In the genomic region with DNA sequence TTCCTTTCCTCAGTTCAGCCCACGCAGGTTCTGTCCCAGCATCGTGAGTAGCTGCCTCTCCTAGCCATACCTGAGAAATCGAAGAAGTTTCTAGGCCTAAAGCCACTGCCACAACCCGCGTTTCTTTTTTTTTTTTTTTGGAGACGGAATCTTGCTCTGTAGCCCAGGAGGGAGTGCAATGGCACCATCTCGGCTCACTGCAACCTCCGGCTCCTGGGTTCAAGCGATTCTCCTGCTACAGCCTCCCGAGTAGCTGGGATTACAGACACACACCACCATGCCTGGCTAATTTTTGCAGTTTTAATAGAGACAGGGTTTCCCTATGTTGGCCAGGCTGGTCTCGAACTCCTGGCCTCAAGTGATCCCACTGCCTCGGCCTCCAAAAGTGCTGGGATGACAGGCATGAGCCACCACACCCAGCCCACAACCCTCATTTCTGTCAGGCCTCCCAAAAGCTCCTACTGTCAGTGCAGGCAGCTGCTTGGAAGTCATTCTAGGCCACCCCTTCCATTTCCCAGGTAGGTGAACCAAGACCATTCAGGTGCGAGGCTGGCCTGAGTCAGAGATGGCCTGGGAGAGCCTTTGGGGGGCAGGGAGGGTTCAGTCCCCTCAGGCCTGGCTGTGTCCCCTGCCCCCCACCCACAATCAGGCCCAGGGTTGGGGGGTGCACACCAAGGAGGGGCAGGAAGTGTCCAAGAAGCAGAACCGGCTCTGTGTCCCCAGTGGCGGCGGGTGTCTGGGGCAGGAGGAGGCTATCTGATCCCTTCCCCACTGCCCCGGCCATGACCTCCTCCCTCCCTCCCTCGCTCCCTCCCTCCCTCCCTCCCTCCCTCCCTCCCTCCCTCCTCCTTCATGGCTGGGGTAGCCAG, we compare ENCODE assay signal across 1 cellular context.
TF ChIP-seq lines count a peak whose summit lies in the region.

No MANE protein-coding gene starts in this region.

TF ChIP-seq in K562, 482 proteins besides CTCF, POLR2A, EP300 and RAD21 (continued from another document and continues in another):
- TF ChIP-seq, protein P1, sequence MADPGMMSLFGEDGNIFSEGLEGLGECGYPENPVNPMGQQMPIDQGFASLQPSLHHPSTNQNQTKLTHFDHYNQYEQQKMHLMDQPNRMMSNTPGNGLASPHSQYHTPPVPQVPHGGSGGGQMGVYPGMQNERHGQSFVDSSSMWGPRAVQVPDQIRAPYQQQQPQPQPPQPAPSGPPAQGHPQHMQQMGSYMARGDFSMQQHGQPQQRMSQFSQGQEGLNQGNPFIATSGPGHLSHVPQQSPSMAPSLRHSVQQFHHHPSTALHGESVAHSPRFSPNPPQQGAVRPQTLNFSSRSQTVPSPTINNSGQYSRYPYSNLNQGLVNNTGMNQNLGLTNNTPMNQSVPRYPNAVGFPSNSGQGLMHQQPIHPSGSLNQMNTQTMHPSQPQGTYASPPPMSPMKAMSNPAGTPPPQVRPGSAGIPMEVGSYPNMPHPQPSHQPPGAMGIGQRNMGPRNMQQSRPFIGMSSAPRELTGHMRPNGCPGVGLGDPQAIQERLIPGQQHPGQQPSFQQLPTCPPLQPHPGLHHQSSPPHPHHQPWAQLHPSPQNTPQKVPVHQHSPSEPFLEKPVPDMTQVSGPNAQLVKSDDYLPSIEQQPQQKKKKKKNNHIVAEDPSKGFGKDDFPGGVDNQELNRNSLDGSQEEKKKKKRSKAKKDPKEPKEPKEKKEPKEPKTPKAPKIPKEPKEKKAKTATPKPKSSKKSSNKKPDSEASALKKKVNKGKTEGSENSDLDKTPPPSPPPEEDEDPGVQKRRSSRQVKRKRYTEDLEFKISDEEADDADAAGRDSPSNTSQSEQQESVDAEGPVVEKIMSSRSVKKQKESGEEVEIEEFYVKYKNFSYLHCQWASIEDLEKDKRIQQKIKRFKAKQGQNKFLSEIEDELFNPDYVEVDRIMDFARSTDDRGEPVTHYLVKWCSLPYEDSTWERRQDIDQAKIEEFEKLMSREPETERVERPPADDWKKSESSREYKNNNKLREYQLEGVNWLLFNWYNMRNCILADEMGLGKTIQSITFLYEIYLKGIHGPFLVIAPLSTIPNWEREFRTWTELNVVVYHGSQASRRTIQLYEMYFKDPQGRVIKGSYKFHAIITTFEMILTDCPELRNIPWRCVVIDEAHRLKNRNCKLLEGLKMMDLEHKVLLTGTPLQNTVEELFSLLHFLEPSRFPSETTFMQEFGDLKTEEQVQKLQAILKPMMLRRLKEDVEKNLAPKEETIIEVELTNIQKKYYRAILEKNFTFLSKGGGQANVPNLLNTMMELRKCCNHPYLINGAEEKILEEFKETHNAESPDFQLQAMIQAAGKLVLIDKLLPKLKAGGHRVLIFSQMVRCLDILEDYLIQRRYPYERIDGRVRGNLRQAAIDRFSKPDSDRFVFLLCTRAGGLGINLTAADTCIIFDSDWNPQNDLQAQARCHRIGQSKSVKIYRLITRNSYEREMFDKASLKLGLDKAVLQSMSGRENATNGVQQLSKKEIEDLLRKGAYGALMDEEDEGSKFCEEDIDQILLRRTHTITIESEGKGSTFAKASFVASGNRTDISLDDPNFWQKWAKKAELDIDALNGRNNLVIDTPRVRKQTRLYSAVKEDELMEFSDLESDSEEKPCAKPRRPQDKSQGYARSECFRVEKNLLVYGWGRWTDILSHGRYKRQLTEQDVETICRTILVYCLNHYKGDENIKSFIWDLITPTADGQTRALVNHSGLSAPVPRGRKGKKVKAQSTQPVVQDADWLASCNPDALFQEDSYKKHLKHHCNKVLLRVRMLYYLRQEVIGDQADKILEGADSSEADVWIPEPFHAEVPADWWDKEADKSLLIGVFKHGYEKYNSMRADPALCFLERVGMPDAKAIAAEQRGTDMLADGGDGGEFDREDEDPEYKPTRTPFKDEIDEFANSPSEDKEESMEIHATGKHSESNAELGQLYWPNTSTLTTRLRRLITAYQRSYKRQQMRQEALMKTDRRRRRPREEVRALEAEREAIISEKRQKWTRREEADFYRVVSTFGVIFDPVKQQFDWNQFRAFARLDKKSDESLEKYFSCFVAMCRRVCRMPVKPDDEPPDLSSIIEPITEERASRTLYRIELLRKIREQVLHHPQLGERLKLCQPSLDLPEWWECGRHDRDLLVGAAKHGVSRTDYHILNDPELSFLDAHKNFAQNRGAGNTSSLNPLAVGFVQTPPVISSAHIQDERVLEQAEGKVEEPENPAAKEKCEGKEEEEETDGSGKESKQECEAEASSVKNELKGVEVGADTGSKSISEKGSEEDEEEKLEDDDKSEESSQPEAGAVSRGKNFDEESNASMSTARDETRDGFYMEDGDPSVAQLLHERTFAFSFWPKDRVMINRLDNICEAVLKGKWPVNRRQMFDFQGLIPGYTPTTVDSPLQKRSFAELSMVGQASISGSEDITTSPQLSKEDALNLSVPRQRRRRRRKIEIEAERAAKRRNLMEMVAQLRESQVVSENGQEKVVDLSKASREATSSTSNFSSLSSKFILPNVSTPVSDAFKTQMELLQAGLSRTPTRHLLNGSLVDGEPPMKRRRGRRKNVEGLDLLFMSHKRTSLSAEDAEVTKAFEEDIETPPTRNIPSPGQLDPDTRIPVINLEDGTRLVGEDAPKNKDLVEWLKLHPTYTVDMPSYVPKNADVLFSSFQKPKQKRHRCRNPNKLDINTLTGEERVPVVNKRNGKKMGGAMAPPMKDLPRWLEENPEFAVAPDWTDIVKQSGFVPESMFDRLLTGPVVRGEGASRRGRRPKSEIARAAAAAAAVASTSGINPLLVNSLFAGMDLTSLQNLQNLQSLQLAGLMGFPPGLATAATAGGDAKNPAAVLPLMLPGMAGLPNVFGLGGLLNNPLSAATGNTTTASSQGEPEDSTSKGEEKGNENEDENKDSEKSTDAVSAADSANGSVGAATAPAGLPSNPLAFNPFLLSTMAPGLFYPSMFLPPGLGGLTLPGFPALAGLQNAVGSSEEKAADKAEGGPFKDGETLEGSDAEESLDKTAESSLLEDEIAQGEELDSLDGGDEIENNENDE (IDR thresholded peaks at IDR 0.05; ENCODE audit: low read depth, low read length), result no peak
- TF ChIP-seq, protein P2, sequence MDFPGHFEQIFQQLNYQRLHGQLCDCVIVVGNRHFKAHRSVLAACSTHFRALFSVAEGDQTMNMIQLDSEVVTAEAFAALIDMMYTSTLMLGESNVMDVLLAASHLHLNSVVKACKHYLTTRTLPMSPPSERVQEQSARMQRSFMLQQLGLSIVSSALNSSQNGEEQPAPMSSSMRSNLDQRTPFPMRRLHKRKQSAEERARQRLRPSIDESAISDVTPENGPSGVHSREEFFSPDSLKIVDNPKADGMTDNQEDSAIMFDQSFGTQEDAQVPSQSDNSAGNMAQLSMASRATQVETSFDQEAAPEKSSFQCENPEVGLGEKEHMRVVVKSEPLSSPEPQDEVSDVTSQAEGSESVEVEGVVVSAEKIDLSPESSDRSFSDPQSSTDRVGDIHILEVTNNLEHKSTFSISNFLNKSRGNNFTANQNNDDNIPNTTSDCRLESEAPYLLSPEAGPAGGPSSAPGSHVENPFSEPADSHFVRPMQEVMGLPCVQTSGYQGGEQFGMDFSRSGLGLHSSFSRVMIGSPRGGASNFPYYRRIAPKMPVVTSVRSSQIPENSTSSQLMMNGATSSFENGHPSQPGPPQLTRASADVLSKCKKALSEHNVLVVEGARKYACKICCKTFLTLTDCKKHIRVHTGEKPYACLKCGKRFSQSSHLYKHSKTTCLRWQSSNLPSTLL (IDR thresholded peaks at IDR 0.05), result no peak
- TF ChIP-seq RAD51 (IDR thresholded peaks at IDR 0.05; ENCODE audit: borderline replicate concordance, low read depth), result no peak
- TF ChIP-seq, protein P3, sequence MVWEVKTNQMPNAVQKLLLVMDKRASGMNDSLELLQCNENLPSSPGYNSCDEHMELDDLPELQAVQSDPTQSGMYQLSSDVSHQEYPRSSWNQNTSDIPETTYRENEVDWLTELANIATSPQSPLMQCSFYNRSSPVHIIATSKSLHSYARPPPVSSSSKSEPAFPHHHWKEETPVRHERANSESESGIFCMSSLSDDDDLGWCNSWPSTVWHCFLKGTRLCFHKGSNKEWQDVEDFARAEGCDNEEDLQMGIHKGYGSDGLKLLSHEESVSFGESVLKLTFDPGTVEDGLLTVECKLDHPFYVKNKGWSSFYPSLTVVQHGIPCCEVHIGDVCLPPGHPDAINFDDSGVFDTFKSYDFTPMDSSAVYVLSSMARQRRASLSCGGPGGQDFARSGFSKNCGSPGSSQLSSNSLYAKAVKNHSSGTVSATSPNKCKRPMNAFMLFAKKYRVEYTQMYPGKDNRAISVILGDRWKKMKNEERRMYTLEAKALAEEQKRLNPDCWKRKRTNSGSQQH (CRISPR knock-in tag; IDR thresholded peaks at IDR 0.05), result no peak
- TF ChIP-seq, protein P4, sequence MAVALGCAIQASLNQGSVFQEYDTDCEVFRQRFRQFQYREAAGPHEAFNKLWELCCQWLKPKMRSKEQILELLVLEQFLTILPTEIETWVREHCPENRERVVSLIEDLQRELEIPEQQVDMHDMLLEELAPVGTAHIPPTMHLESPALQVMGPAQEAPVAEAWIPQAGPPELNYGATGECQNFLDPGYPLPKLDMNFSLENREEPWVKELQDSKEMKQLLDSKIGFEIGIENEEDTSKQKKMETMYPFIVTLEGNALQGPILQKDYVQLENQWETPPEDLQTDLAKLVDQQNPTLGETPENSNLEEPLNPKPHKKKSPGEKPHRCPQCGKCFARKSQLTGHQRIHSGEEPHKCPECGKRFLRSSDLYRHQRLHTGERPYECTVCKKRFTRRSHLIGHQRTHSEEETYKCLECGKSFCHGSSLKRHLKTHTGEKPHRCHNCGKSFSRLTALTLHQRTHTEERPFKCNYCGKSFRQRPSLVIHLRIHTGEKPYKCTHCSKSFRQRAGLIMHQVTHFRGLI (CRISPR knock-in tag; IDR thresholded peaks at IDR 0.05), result no peak
- TF ChIP-seq, protein P5, sequence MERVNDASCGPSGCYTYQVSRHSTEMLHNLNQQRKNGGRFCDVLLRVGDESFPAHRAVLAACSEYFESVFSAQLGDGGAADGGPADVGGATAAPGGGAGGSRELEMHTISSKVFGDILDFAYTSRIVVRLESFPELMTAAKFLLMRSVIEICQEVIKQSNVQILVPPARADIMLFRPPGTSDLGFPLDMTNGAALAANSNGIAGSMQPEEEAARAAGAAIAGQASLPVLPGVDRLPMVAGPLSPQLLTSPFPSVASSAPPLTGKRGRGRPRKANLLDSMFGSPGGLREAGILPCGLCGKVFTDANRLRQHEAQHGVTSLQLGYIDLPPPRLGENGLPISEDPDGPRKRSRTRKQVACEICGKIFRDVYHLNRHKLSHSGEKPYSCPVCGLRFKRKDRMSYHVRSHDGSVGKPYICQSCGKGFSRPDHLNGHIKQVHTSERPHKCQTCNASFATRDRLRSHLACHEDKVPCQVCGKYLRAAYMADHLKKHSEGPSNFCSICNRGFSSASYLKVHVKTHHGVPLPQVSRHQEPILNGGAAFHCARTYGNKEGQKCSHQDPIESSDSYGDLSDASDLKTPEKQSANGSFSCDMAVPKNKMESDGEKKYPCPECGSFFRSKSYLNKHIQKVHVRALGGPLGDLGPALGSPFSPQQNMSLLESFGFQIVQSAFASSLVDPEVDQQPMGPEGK (CRISPR knock-in tag; IDR thresholded peaks at IDR 0.05; ENCODE audit: borderline replicate concordance), result no peak
- TF ChIP-seq SRSF3 (IDR thresholded peaks at IDR 0.05; ENCODE audit: insufficient read depth, low read length), result no peak
- no peak for TF ChIP-seq CREB1 (IDR thresholded peaks at IDR 0.05)
- no peak for TF ChIP-seq CREB1 (CRISPR knock-in tag; IDR thresholded peaks at IDR 0.05)
- no peak for TF ChIP-seq BRF1 (IDR thresholded peaks at IDR 0.05; ENCODE audit: borderline replicate concordance, extremely low read depth, insufficient read length)
- peak; percentile 25; the same call in 1 of the 2 replicates for TF ChIP-seq GABPA (tag; conservative IDR thresholded peaks at IDR 0.05; ENCODE audit: low read depth)
- no peak for TF ChIP-seq FOXM1 (IDR thresholded peaks at IDR 0.05; ENCODE audit: low read depth)
- TF ChIP-seq FOXM1 (CRISPR knock-in tag; IDR thresholded peaks at IDR 0.05; ENCODE audit: low read depth), result no peak
- TF ChIP-seq BACH1 (tag; IDR thresholded peaks at IDR 0.05), result no peak
- no peak for TF ChIP-seq NFIC (IDR thresholded peaks at IDR 0.05)
- no peak for TF ChIP-seq TBP (optimal IDR thresholded peaks at IDR 0.05; ENCODE audit: low read depth, low read length)
- no peak for TF ChIP-seq CBX2 (IDR thresholded peaks at IDR 0.05; ENCODE audit: insufficient read depth, low read length, poor library complexity, severe bottlenecking)
- TF ChIP-seq, protein P6, sequence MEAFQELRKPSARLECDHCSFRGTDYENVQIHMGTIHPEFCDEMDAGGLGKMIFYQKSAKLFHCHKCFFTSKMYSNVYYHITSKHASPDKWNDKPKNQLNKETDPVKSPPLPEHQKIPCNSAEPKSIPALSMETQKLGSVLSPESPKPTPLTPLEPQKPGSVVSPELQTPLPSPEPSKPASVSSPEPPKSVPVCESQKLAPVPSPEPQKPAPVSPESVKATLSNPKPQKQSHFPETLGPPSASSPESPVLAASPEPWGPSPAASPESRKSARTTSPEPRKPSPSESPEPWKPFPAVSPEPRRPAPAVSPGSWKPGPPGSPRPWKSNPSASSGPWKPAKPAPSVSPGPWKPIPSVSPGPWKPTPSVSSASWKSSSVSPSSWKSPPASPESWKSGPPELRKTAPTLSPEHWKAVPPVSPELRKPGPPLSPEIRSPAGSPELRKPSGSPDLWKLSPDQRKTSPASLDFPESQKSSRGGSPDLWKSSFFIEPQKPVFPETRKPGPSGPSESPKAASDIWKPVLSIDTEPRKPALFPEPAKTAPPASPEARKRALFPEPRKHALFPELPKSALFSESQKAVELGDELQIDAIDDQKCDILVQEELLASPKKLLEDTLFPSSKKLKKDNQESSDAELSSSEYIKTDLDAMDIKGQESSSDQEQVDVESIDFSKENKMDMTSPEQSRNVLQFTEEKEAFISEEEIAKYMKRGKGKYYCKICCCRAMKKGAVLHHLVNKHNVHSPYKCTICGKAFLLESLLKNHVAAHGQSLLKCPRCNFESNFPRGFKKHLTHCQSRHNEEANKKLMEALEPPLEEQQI (IDR thresholded peaks at IDR 0.05), result no peak
- TF ChIP-seq, protein P7, sequence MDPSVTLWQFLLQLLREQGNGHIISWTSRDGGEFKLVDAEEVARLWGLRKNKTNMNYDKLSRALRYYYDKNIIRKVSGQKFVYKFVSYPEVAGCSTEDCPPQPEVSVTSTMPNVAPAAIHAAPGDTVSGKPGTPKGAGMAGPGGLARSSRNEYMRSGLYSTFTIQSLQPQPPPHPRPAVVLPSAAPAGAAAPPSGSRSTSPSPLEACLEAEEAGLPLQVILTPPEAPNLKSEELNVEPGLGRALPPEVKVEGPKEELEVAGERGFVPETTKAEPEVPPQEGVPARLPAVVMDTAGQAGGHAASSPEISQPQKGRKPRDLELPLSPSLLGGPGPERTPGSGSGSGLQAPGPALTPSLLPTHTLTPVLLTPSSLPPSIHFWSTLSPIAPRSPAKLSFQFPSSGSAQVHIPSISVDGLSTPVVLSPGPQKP (CRISPR knock-in tag; IDR thresholded peaks at IDR 0.05), result no peak
- no peak for TF ChIP-seq TFAM (CRISPR knock-in tag; conservative IDR thresholded peaks at IDR 0.05)
- 0 out of 4 replicates have a peak, but pooled peaks of 1 of the 2 experiments have one; percentile 23 for TF ChIP-seq SIN3A (IDR thresholded peaks at IDR 0.05; ENCODE audit: borderline replicate concordance in 2 of 2, control insufficient read depth in 1 of 2, low read depth in 2 of 2, low read length in 2 of 2)
- no peak for TF ChIP-seq MTA3 (IDR thresholded peaks at IDR 0.05; ENCODE audit: borderline replicate concordance)
- TF ChIP-seq NFXL1 (CRISPR knock-in tag; IDR thresholded peaks at IDR 0.05), result no peak
- TF ChIP-seq ESRRA (IDR thresholded peaks at IDR 0.05; ENCODE audit: borderline replicate concordance, low read depth), result no peak
